In the genomic region with DNA sequence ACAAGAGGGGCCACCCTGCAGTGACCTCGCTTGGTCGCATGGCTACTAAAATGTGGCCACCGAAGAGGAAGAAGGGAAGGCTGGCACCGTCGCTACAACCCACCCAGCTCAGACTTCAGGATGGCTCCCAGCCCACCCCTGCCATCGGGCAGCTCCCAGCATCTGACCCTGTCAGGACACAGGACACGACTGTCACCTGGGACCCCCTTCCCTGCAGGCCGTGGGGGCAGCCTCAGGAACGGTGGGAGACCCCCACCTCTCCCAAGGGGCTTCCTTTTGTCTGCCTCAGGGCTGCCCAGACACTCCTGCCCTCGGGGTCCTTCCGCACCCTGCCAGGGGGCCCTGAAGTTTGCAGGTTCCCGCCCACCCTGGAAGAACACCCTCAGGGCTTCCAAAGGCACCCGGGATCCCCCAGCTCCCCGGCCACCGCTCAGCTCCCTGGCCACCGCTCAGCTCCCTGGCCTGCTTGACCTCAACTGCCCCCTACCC, we compare ENCODE assay signal across 16 cellular contexts. TPM values are rescaled to one million over a fixed set of nuclear protein-coding genes. Genes with fewer than 3 reads are reported as not detected.
DNase-seq lines count a peak whose midpoint lies in the region; ATAC-seq, FAIRE-seq and TF ChIP-seq lines count a peak whose summit lies in the region.
"Had no signal": no experiment of that assay in that cellular context is flagged by ENCODE, and none has a peak within 500 bp of the region (broad histone marks: within the 10 kb centered on the region; RNA-seq: fewer than 3 reads in every experiment).

No MANE protein-coding gene starts in this region.

- H4K8ac ChIP-seq in H1 (ENCODE audit: extremely low read depth, insufficient read depth, low read length), result no peak overlapping the region

- no peak overlapping the region for H3K18ac ChIP-seq in H1 (ENCODE audit: extremely low read depth, low read length)

- H3K4me1 ChIP-seq in SK-N-SH (ENCODE audit: control insufficient read depth in 1 of 2, insufficient read depth in 2 of 2, low read depth in 1 of 2, low read length in 1 of 2) (peaks cover 4 to 15% of the 10 kb centered on the region in 2 experiments), right cardiac atrium (ENCODE audit: control insufficient read depth, insufficient read depth, low read length) (no peaks in the 10 kb centered on the region), H1 (replicated peaks in 1 of 4; ENCODE audit: control insufficient read depth in 3 of 4, insufficient read depth in 4 of 4, low read length in 3 of 4) (peaks cover 0 to 5% (median 5%) of the 10 kb centered on the region in 4 experiments; a peak in 4 of 7 replicates)

- H3F3A ChIP-seq in SK-N-SH (replicated peaks; ENCODE audit: insufficient read depth), result peaks cover 8% of the 10 kb centered on the region

- no peak overlapping the region for H3K4ac ChIP-seq in H1 (replicated peaks; ENCODE audit: insufficient read length, low read depth, low read length)

- CTCF ChIA-PET in SK-N-SH (lab: Yijun Ruan, JAX), result interaction anchor here (0.6 to 4.2 kb wide), 9 partner anchors 9 to 1031 kb away, joined by 3 to 58 read pairs (median 3); partner anchors contain the start of genes D2HGDH, DTYMK and ING5
- CTCF ChIA-PET in H1 (lab: Charles Lee; ENCODE audit: partially characterized antibody), result interaction anchor here (1.0 to 2.5 kb wide), 4 partner anchors 10 to 144 kb away, joined by 3 to 10 read pairs (median 3); partner anchors contain the start of gene NEU4

- H3K79me2 ChIP-seq in SK-N-SH (ENCODE audit: insufficient read depth), result no peaks in the 10 kb centered on the region
- no peaks in the 10 kb centered on the region for H3K79me2 ChIP-seq in H1 (ENCODE audit: control insufficient read depth in 1 of 2, insufficient read depth in 2 of 2, low read length in 2 of 2)

- peaks cover 3% of the 10 kb centered on the region; the same call in 1 of the 2 replicates for H3K23me2 ChIP-seq in H1 (ENCODE audit: low read depth, low read length)

- no peak for TF ChIP-seq POLR2A in H1 (IDR thresholded peaks at IDR 0.05; ENCODE audit: control extremely low read depth in 1 of 2, low read depth in 2 of 2, low read length in 2 of 2)

- POLR2A ChIA-PET in SK-N-SH (lab: Yijun Ruan, JAX) (interaction anchor here (0.6 to 1.6 kb wide), 2 partner anchors 142 to 175 kb away, joined by 3 to 6 read pairs; partner anchors contain the start of gene ING5), H1 (lab: Charles Lee; ENCODE audit: partially characterized antibody) (interaction anchor here (0.8 kb wide), 1 partner anchor 202 kb away, joined by 3 read pairs; no protein-coding TSS in a partner anchor)

- TF ChIP-seq CTCF in SK-N-SH (IDR thresholded peaks at IDR 0.05) (no peak), H1 (IDR thresholded peaks at IDR 0.05; ENCODE audit: control extremely low read depth in 1 of 3, insufficient read depth in 1 of 3, low read depth in 1 of 3, low read length in 3 of 3) (no peak)

- ATAC-seq in SK-N-SH treated with all-trans-retinoic acid at 6 μM for 48 hours (no peak), right cardiac atrium (no peak)
- ATAC-seq: CD8-positive, alpha-beta T cell had no signal

- H2BK20ac ChIP-seq in H1 (ENCODE audit: low read length), result no peak overlapping the region

- H3K56ac ChIP-seq in H1 (replicated peaks; ENCODE audit: insufficient read length, low read depth, low read length), result no peak overlapping the region

- no peak overlapping the region for H3K4me3 ChIP-seq in SK-N-SH (ENCODE audit: low read depth in 2 of 2, low read length in 1 of 2)
- H3K4me3 ChIP-seq in right cardiac atrium (ENCODE audit: low read length), result no peak overlapping the region
- no peak overlapping the region for H3K4me3 ChIP-seq in H1 (ENCODE audit: extremely low read depth in 1 of 4, insufficient read depth in 2 of 4, low read depth in 3 of 4, low read length in 4 of 4)
- H3K4me3 ChIP-seq: A549; BLaER1 treated with 17β-estradiol and CSF1 and Interleukin-3, amounts not matched to agents 10 nM and 100 nM; GM23338 had no signal

- no peak for TF ChIP-seq RAD21 in SK-N-SH (IDR thresholded peaks at IDR 0.05; ENCODE audit: low read length)
- TF ChIP-seq RAD21 in H1 (IDR thresholded peaks at IDR 0.05 in 1 of 2, conservative IDR thresholded peaks at IDR 0.05 in 1 of 2; ENCODE audit: low read depth in 2 of 2, low read length in 2 of 2), result no peak

- H3K27ac ChIP-seq in SK-N-SH (ENCODE audit: low read depth in 2 of 2, low read length in 1 of 2) (no peak overlapping the region), right cardiac atrium (ENCODE audit: low read length) (no peak overlapping the region), H1 (ENCODE audit: low read depth, low read length) (no peak overlapping the region)
- H3K27ac ChIP-seq: 22Rv1 had no signal

- no peak overlapping the region for H2BK5ac ChIP-seq in H1 (ENCODE audit: low read depth, low read length)

- no peak overlapping the region for H4K91ac ChIP-seq in H1 (replicated peaks; ENCODE audit: insufficient read length, low read length)

- H3K9me3 ChIP-seq in SK-N-SH (no peaks in the 10 kb centered on the region), right cardiac atrium (ENCODE audit: control insufficient read depth, low read length) (no peaks in the 10 kb centered on the region), H1 (ENCODE audit: insufficient read depth in 2 of 2, low read depth in 1 of 2, low read length in 1 of 2) (peaks cover 7 to 18% of the 10 kb centered on the region in 2 experiments; a peak in 3 of 4 replicates)

- no peaks in the 10 kb centered on the region for H3K9me2 ChIP-seq in SK-N-SH

- H2BK15ac ChIP-seq in H1 (ENCODE audit: low read length), result no peak overlapping the region

- no peak overlapping the region for H2BK120ac ChIP-seq in H1 (replicated peaks; ENCODE audit: low read depth, low read length)

- H2AFZ ChIP-seq in SK-N-SH (ENCODE audit: low read depth) (no peak overlapping the region), H1 (ENCODE audit: low read length) (no peak overlapping the region)
- H2AFZ ChIP-seq: GM23338 had no signal

- no peaks in the 10 kb centered on the region for H3K27me3 ChIP-seq in SK-N-SH (ENCODE audit: insufficient read depth)
- H3K27me3 ChIP-seq in right cardiac atrium (ENCODE audit: control insufficient read depth, insufficient read depth), result no peaks in the 10 kb centered on the region
- no peaks in the 10 kb centered on the region for H3K27me3 ChIP-seq in H1 (replicated peaks in 1 of 4; ENCODE audit: control insufficient read depth in 3 of 4, extremely low read depth in 1 of 4, insufficient read depth in 3 of 4, low read length in 3 of 4)

- peak overlapping the region; percentile 80; the same call in 1 of the 2 replicates for H2BK12ac ChIP-seq in H1 (ENCODE audit: low read depth, low read length)

- no peak for FAIRE-seq in H1 (lab: Jason Lieb, UNC)
- FAIRE-seq: A549 had no signal

- H3K9ac ChIP-seq in SK-N-SH (no peak overlapping the region), H1 (replicated peaks in 1 of 4; ENCODE audit: extremely low read depth in 1 of 4, low read depth in 3 of 4, low read length in 3 of 4) (no peak overlapping the region)

- no peaks in the 10 kb centered on the region for H3K79me1 ChIP-seq in H1 (ENCODE audit: low read depth, low read length)

- H3K36me3 ChIP-seq in SK-N-SH (replicated peaks in 1 of 2; ENCODE audit: control insufficient read depth in 1 of 2, insufficient read depth in 2 of 2, low read length in 1 of 2) (no peaks in the 10 kb centered on the region), H1 (ENCODE audit: control insufficient read depth in 2 of 4, insufficient read depth in 4 of 4, low read length in 3 of 4) (no peaks in the 10 kb centered on the region)
- H3K36me3 ChIP-seq: BLaER1 treated with 17β-estradiol and CSF1 and Interleukin-3, amounts not matched to agents 10 nM and 100 nM had no signal

- DNase-seq in SK-N-SH, result peak; percentile 25
- peak in 2 of 3 donors; percentile 41 to 58 for DNase-seq in right cardiac atrium
- no peak for DNase-seq in cardiac septum (ENCODE audit: low spot score)
- DNase-seq in H1 (ENCODE audit: low read depth in 1 of 2, low spot score in 2 of 2), result no peak
- no peak for DNase-seq in NCI-H446 treated with DMSO at 0.1 percent for 48 hours (lab: John Stamatoyannopoulos, UW)
- DNase-seq in NCI-H128 (lab: John Stamatoyannopoulos, UW; ENCODE audit: unreplicated experiment), result no peak
- DNase-seq: DMS79 treated with DMSO at 0.1 percent for 48 hours had no signal

- H4K20me1 ChIP-seq in SK-N-SH (ENCODE audit: insufficient read depth), result no peaks in the 10 kb centered on the region
- no peaks in the 10 kb centered on the region for H4K20me1 ChIP-seq in H1 (replicated peaks in 1 of 2; ENCODE audit: control insufficient read depth in 1 of 2, insufficient read depth in 2 of 2, low read length in 2 of 2)

- H3K14ac ChIP-seq in H1 (ENCODE audit: insufficient read length), result no peak overlapping the region

- H3K4me2 ChIP-seq in SK-N-SH, result no peak overlapping the region
- no peak overlapping the region for H3K4me2 ChIP-seq in H1 (ENCODE audit: insufficient read depth in 1 of 2, low read depth in 2 of 2, low read length in 2 of 2)
- H3K4me2 ChIP-seq: GM23338 had no signal

- H2AK5ac ChIP-seq in H1 (ENCODE audit: low read depth, low read length), result no peak overlapping the region

- no peak overlapping the region for H4K5ac ChIP-seq in H1 (ENCODE audit: insufficient read length, low read depth, low read length)

- H3K23ac ChIP-seq in H1 (ENCODE audit: insufficient read length), result no peak overlapping the region

- TF ChIP-seq EP300 in SK-N-SH (IDR thresholded peaks at IDR 0.05; ENCODE audit: borderline replicate concordance in 1 of 2, low read depth in 1 of 2, low read length in 1 of 2) (no peak), H1 (IDR thresholded peaks at IDR 0.05; ENCODE audit: borderline replicate concordance in 1 of 2, low read depth in 2 of 2, low read length in 2 of 2) (no peak)

- intact Hi-C loops in right cardiac atrium (cut with DNase I) (loop anchor here (10.0 kb wide), 2 partner anchors 142 to 152 kb away; partner anchors contain the start of gene D2HGDH (in 3 of the 4)), cardiac septum (cut with DNase I) (loop anchor here (5.0 kb wide), 1 partner anchor 140 kb away; no protein-coding TSS in a partner anchor)

- WGBS in SK-N-SH (ENCODE audit: low lambda C conversion rate), result 89% methylated on average over 8 of the region's 16 CpGs
- WGBS in right cardiac atrium, result 73% methylated on average over 16 of the region's 16 CpGs
- WGBS in H1 (ENCODE audit: extremely low coverage in 1 of 2, insufficient coverage in 1 of 2, insufficient read length in 1 of 2, insufficient replicate concordance in 2 of 2, low coverage in 1 of 2, low lambda C conversion rate in 2 of 2, missing lambda C conversion rate in 1 of 2), 2 experiments, result 91% methylated on average over 6 of the region's 16 CpGs; no CpG with 5 or more reads in 1 of the 2 experiments

RNA-seq across cellular contexts. Expression of gene RTP5, which starts 7.7 kb away (rescaled TPM):
- polyA plus RNA-seq in SK-N-SH (2012; rRNA removed), result not detected in 2 replicates
- polyA plus RNA-seq in SK-N-SH (2012; cell fraction: cytosol; rRNA removed), result not detected in 2 replicates
- polyA plus RNA-seq in SK-N-SH (2012; cell fraction: nucleus; rRNA removed), result not detected in 2 replicates
- total RNA-seq in right cardiac atrium, result not detected
- 0.05 TPM for polyA plus RNA-seq in right cardiac atrium
- total RNA-seq in cardiac septum, result 0.08 TPM
- not detected in 2 replicates for total RNA-seq in H1 (2021; fragmentation: NEBNext Ultra II Directional; extraction: Animal tissue kit (Norgen Biotek cat#: 25700))
- polyA plus RNA-seq in H1 (2011; rRNA removed), result 0.03 TPM in 1 of 2 replicates, not detected in the other
- polyA plus RNA-seq in H1 (2011; cell fraction: cytosol; rRNA removed), result not detected
- not detected for polyA plus RNA-seq in H1 (2011; cell fraction: nucleus; rRNA removed)
- polyA plus RNA-seq in H1 (2012, experiment 1 of 2), result not detected in 4 replicates
- polyA plus RNA-seq in H1 (2012, experiment 2 of 2), result not detected
- polyA plus RNA-seq in H1 (2013, experiment 1 of 2), result not detected
- polyA plus RNA-seq in H1 (2013, experiment 2 of 2), result not detected
- not detected in 2 replicates for polyA minus RNA-seq in H1 (2011; rRNA and poly(A)+ RNA removed)
- polyA minus RNA-seq in H1 (2011; cell fraction: cytosol; rRNA and poly(A)+ RNA removed), result not detected
- not detected for polyA minus RNA-seq in H1 (2011; cell fraction: nucleus; rRNA and poly(A)+ RNA removed)
- total RNA-seq: Calu3, GM23338, H7 had no signal
- polyA plus RNA-seq: A549, AG04450, GM23338 had no signal

RNA-seq across cellular contexts. Expression of gene PDCD1, which starts 18.5 kb away (rescaled TPM):
- polyA plus RNA-seq in SK-N-SH (2012; rRNA removed) (not detected in 2 replicates), right cardiac atrium (7.4 TPM), H1 (2011; rRNA removed) (1.1 and 1.5 TPM in 2 replicates)
- polyA plus RNA-seq in SK-N-SH (2012; cell fraction: cytosol; rRNA removed), result not detected in 2 replicates
- polyA plus RNA-seq in SK-N-SH (2012; cell fraction: nucleus; rRNA removed), result not detected in 2 replicates
- total RNA-seq in right cardiac atrium (1 to 10 TPM; 5.2 to 6.8 (median 5.4) TPM), cardiac septum (2.0 TPM)
- total RNA-seq in H1 (2021; fragmentation: NEBNext Ultra II Directional; extraction: Animal tissue kit (Norgen Biotek cat#: 25700)), result 0.48 and 0.73 TPM in 2 replicates
- polyA plus RNA-seq in H1 (2011; cell fraction: cytosol; rRNA removed), result 1.1 TPM
- polyA plus RNA-seq in H1 (2011; cell fraction: nucleus; rRNA removed), result 1.8 TPM
- 0.37 to 0.80 TPM (median 0.56 TPM) in 4 replicates for polyA plus RNA-seq in H1 (2012, experiment 1 of 2)
- polyA plus RNA-seq in H1 (2012, experiment 2 of 2), result 0.41 TPM
- polyA plus RNA-seq in H1 (2013, experiment 1 of 2), result 1.5 TPM
- polyA plus RNA-seq in H1 (2013, experiment 2 of 2), result 1.5 TPM
- polyA minus RNA-seq in H1 (2011; rRNA and poly(A)+ RNA removed), result 0.22 and 0.24 TPM in 2 replicates
- 2.5 TPM for polyA minus RNA-seq in H1 (2011; cell fraction: cytosol; rRNA and poly(A)+ RNA removed)
- 0.30 TPM for polyA minus RNA-seq in H1 (2011; cell fraction: nucleus; rRNA and poly(A)+ RNA removed)
- total RNA-seq: Calu3 had no signal
- polyA plus RNA-seq: A549, AG04450 had no signal

Comparison
In these comparisons a context has a peak if more than half of its experiments do, and no peak if none do; other contexts are left out.
1. DNase-seq: peak in SK-N-SH (single experiment) and right cardiac atrium (2 of 3); none in cardiac septum (single experiment), H1 (0 of 2), NCI-H446 treated with DMSO at 0.1 percent for 48 hours (single experiment) and NCI-H128 (single experiment).